Comparison of ENCODE assay signal across 8 cellular contexts in genomic region chr6:27312146-27312949, GRCh38. TPM values are rescaled to one million over a fixed set of nuclear protein-coding genes. Genes with fewer than 3 reads are reported as not detected.
DNase-seq lines count a peak whose midpoint lies in the region; ATAC-seq, FAIRE-seq and TF ChIP-seq lines count a peak whose summit lies in the region.

TSS of gene POM121L2 (minus strand) at chr6:27312273. CDS start at chr6:27312170, 103 bp downstream.

- H3K36me3 Mint-ChIP-seq in T-cell (no peaks in the 10 kb centered on the region), astrocyte (ENCODE audit: low read depth, unreplicated experiment) (peaks cover 3% of the 10 kb centered on the region)

- H3K9me3 Mint-ChIP-seq in T-cell (no peaks in the 10 kb centered on the region), astrocyte (ENCODE audit: unreplicated experiment) (peaks cover 11% of the 10 kb centered on the region)

- H3K27me3 ChIP-seq in A673 (replicated peaks; ENCODE audit: insufficient read depth, low read depth, low read length, poor library complexity) (no peaks in the 10 kb centered on the region), MG63 (peaks cover 10% of the 10 kb centered on the region; the same call in 1 of the 2 replicates), astrocyte (ENCODE audit: insufficient read depth, low read length) (peaks cover 14% of the 10 kb centered on the region), smooth muscle cell (ENCODE audit: low read depth) (peaks cover 48% of the 10 kb centered on the region)

- TF ChIP-seq CTCF in A673 (conservative IDR thresholded peaks at IDR 0.05; ENCODE audit: low read depth, low read length) (peak; percentile 80), astrocyte (IDR thresholded peaks at IDR 0.05; ENCODE audit: insufficient read depth, low read depth, low read length) (peak; percentile 26), smooth muscle cell (IDR thresholded peaks at IDR 0.05; ENCODE audit: borderline replicate concordance, insufficient read depth, poor library complexity, severe bottlenecking) (peak; percentile 57)

- no peaks in the 10 kb centered on the region for H3K79me2 ChIP-seq in astrocyte (ENCODE audit: insufficient read depth, low read length)
- H3K79me2 ChIP-seq in smooth muscle cell (ENCODE audit: low read depth), result no peaks in the 10 kb centered on the region

- no peaks in the 10 kb centered on the region for H3K4me1 ChIP-seq in A673 (ENCODE audit: insufficient read depth, low read length, poor library complexity, severe bottlenecking)
- H3K4me1 ChIP-seq in astrocyte (ENCODE audit: insufficient read depth, low read length), result peaks cover 2% of the 10 kb centered on the region
- peaks cover 4% of the 10 kb centered on the region for H3K4me1 ChIP-seq in smooth muscle cell (ENCODE audit: low read depth)

- H3K9me3 ChIP-seq in A673 (ENCODE audit: low read depth, low read length, poor library complexity, severe bottlenecking) (no peaks in the 10 kb centered on the region), MG63 (peaks cover 25% of the 10 kb centered on the region), astrocyte (ENCODE audit: insufficient read depth, low read depth, low read length) (no peaks in the 10 kb centered on the region), iPS-18c (ENCODE audit: control insufficient read depth, insufficient read depth, low read length) (peaks cover 3% of the 10 kb centered on the region), smooth muscle cell (replicated peaks; ENCODE audit: low read depth) (no peaks in the 10 kb centered on the region)

- H3K27me3 Mint-ChIP-seq in T-cell (peaks cover 62 to 75% of the 10 kb centered on the region in 2 donors), astrocyte (ENCODE audit: low read depth, unreplicated experiment) (peaks cover 35% of the 10 kb centered on the region)

- peak within 1 kb of the TSS; percentile 83 for H2AFZ ChIP-seq in astrocyte (ENCODE audit: low read depth, low read length)
- peak within 1 kb of the TSS; percentile 96 for H2AFZ ChIP-seq in smooth muscle cell (ENCODE audit: low read depth)

- CTCF ChIA-PET in A673 (lab: Charles Lee) (interaction anchor here (0.6 to 1.3 kb wide), 2 partner anchors 61 to 440 kb away, joined by 3 to 4 read pairs; no protein-coding TSS in a partner anchor), T-cell (lab: Charles Lee) (interaction anchor here (0.6 to 1.3 kb wide), 6 partner anchors 167 to 490 kb away, joined by 3 to 5 read pairs (median 4); no protein-coding TSS in a partner anchor)

- H3K4me2 ChIP-seq in astrocyte (ENCODE audit: low read length) (peak within 1 kb of the TSS; percentile 86), smooth muscle cell (peak within 1 kb of the TSS; percentile 86)

- H4K20me1 ChIP-seq in astrocyte (ENCODE audit: insufficient read depth, low read length) (no peaks in the 10 kb centered on the region), smooth muscle cell (ENCODE audit: low read depth) (no peaks in the 10 kb centered on the region)

- H3K4me3 ChIP-seq in A673 (ENCODE audit: low read depth, low read length, poor library complexity, severe bottlenecking) (peak within 1 kb of the TSS; percentile 60), MG63 (peak within 1 kb of the TSS; percentile 44), astrocyte (ENCODE audit: insufficient read depth, low read depth, low read length) (peak within 1 kb of the TSS; percentile 43), iPS-18c (ENCODE audit: insufficient read depth, low read depth, low read length) (peak within 1 kb of the TSS; percentile 78), smooth muscle cell (peak within 1 kb of the TSS; percentile 73)

- FAIRE-seq in astrocyte (lab: Jason Lieb, UNC), result no peak

- BruUV-seq in A673 (replicated peaks; lab: Mats Ljungman, UMichigan), result no TSS peak

- intact Hi-C loops in A673 (cut with micrococcal nuclease; ENCODE audit: unreplicated experiment), result no loop called here

- 2% methylated on average over 64 of the region's 64 CpGs for WGBS in smooth muscle cell (ENCODE audit: low lambda C conversion rate)

- H3K27ac Mint-ChIP-seq in T-cell (peak within 1 kb of the TSS in 1 of 2 donors; percentile 12), astrocyte (ENCODE audit: unreplicated experiment) (no peak within 1 kb of the TSS)

- ATAC-seq in GM18511 (IDR thresholded peaks at IDR 0.05; ENCODE audit: unreplicated experiment) (peak; percentile 75), T-cell (replicated peaks in 1 of 4) (peak; percentile 57 to 78 (median 74)), GM21515 (IDR thresholded peaks at IDR 0.05; ENCODE audit: unreplicated experiment) (no peak)

- DNase-seq in A673 (ENCODE audit: low spot score) (peak; percentile 72), MG63 (peak; percentile 59), T-cell (peak in 32 of 34 experiments; percentile 6 to 64 (median 44)), astrocyte (ENCODE audit: low read depth) (peak; percentile 13), smooth muscle cell (lab: John Stamatoyannopoulos, UW; ENCODE audit: unreplicated experiment) (no peak)

- H3K4me1 Mint-ChIP-seq in T-cell (peaks cover 9 to 13% (median 12%) of the 10 kb centered on the region in 3 donors), astrocyte (ENCODE audit: low read depth, unreplicated experiment) (no peaks in the 10 kb centered on the region)

- POLR2A ChIA-PET in A673 (lab: Charles Lee; ENCODE audit: low non-redundant PET), result interaction anchor here (0.5 kb wide), 1 partner anchor 15 kb away, joined by 10 read pairs; no protein-coding TSS in a partner anchor
- POLR2A ChIA-PET in T-cell (lab: Charles Lee), result no interaction called here

- H3K4me3 Mint-ChIP-seq in T-cell (peak within 1 kb of the TSS; percentile 77 to 80 (median 78)), astrocyte (ENCODE audit: unreplicated experiment) (peak within 1 kb of the TSS; percentile 86)

- no peaks in the 10 kb centered on the region for H3F3A ChIP-seq in smooth muscle cell (ENCODE audit: low read depth)

- no peak within 1 kb of the TSS for H3K9ac ChIP-seq in astrocyte (ENCODE audit: low read length)
- no peak within 1 kb of the TSS for H3K9ac ChIP-seq in smooth muscle cell (ENCODE audit: low read depth)

- H3K36me3 ChIP-seq in A673 (ENCODE audit: insufficient read depth, low read length, poor library complexity, severe bottlenecking), result no peaks in the 10 kb centered on the region
- H3K36me3 ChIP-seq in MG63, result no peaks in the 10 kb centered on the region
- no peaks in the 10 kb centered on the region for H3K36me3 ChIP-seq in astrocyte (ENCODE audit: insufficient read depth, low read length)
- H3K36me3 ChIP-seq in smooth muscle cell (ENCODE audit: low read depth), result no peaks in the 10 kb centered on the region

- H3K27ac ChIP-seq in A673 (ENCODE audit: low read depth, low read length, poor library complexity, severe bottlenecking) (no peak within 1 kb of the TSS), astrocyte (ENCODE audit: low read depth, low read length) (no peak within 1 kb of the TSS), smooth muscle cell (ENCODE audit: low read depth) (no peak within 1 kb of the TSS)

RNA-seq across cellular contexts. Expression of gene POM121L2, which starts in this region (rescaled TPM):
- total RNA-seq in A673 (2021), result not detected in 2 replicates
- total RNA-seq in MG63 (2014; rRNA removed; shearing (Covaris generic); ENCODE audit: low replicate concordance), result not detected in 2 replicates
- total RNA-seq in T-cell, result not detected
- total RNA-seq in astrocyte, result not detected in 2 replicates
- total RNA-seq in smooth muscle cell, result not detected in 2 replicates
- not detected in 2 replicates for polyA plus RNA-seq in smooth muscle cell

Comparison
In these comparisons a context has a peak if more than half of its experiments do, and no peak if none do; other contexts are left out.
1. Peak in DNase-seq and H3K4me3 ChIP-seq in A673; RNA of the gene not detected or under 1 TPM.
2. Peak in DNase-seq and H3K4me3 ChIP-seq in MG63; RNA of the gene not detected or under 1 TPM.
3. Peak in DNase-seq and ATAC-seq in T-cell; RNA of the gene not detected or under 1 TPM.
4. Peak in DNase-seq, H3K4me3 ChIP-seq and H3K4me2 ChIP-seq in astrocyte; RNA of the gene not detected or under 1 TPM.
5. CTCF ChIP-seq: peak in every context shown above with its lines; median percentile 80 in A673; 57 in smooth muscle cell; 26 in astrocyte.